ENCODE assay signal across 8 cellular contexts in the genomic region with DNA sequence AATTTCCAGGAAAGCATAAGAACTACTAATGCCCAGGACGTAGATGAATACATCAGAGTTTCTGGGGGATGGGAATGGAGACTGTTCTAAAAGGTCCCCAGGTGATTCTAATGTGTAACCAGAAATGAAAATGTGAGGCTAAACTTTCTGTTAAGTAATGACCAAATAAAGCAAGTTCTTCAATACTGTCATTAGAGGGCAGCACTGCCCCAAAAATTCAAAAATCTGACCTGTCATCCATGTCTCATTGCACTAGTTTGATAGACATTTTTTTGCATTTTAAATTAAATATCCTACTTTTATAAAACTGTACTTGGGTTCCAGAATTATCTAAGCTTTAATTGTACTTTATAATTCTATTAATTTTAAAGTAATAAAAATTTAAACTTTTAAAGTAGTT.
A peak's percentile ranks its signal among the peaks of the same experiment; 100 is the strongest.
DNase-seq lines count a peak whose midpoint lies in the region; ATAC-seq and TF ChIP-seq lines count a peak whose summit lies in the region.

No MANE protein-coding gene starts in this region.

- no peaks in the 10 kb centered on the region for H3K27me3 ChIP-seq in psoas muscle (ENCODE audit: insufficient read depth in 3 of 3, low read length in 2 of 3)

- WGBS in psoas muscle, 3 donors: 0 to 4% (median 4%) methylated on average over 1 of the region's 1 CpG

- no peaks in the 10 kb centered on the region for H3K9me3 ChIP-seq in psoas muscle

- ATAC-seq in GM21381 (IDR thresholded peaks at IDR 0.05; ENCODE audit: unreplicated experiment): peak; percentile 64
- ATAC-seq in psoas muscle: peak in 1 of 4 donors; percentile 41

- intact Hi-C loops in psoas muscle (cut with DNase I): loop anchor here (2.0 to 10.0 kb wide), 4 partner anchors 193 to 345 kb away; a partner anchor contains a TSS

- H3K27ac ChIP-seq in psoas muscle: no peak overlapping the region

- peak; percentile 37 for DNase-seq in SKM-1 treated with dmso at 0.1 percent for 144 hours (lab: John Stamatoyannopoulos, UW; ENCODE audit: unreplicated experiment)
- no peak for DNase-seq in SKM-1 (lab: John Stamatoyannopoulos, UW; ENCODE audit: unreplicated experiment)
- DNase-seq in HT-29 (ENCODE audit: low spot score): peak; percentile 82
- peak; percentile 56 for DNase-seq in OCI-M2 (lab: John Stamatoyannopoulos, UW; ENCODE audit: unreplicated experiment)
- DNase-seq in epithelial cell of proximal tubule (ENCODE audit: low read depth): no peak
- DNase-seq in psoas muscle: no peak
- no peak for DNase-seq in GDM1 (lab: John Stamatoyannopoulos, UW)

- no peak overlapping the region for H3K4me3 ChIP-seq in epithelial cell of proximal tubule (ENCODE audit: low read depth, low read length)
- H3K4me3 ChIP-seq in psoas muscle: no peak overlapping the region

- TF ChIP-seq CTCF in epithelial cell of proximal tubule (conservative IDR thresholded peaks at IDR 0.05; ENCODE audit: low read depth, low read length) (peak; percentile 71), psoas muscle (IDR thresholded peaks at IDR 0.05) (peak; percentile 68)

- no peaks in the 10 kb centered on the region for H3K36me3 ChIP-seq in psoas muscle (ENCODE audit: insufficient read depth in 1 of 2, low read depth in 1 of 2)

- H3K4me1 ChIP-seq in psoas muscle: peaks cover 30% of the 10 kb centered on the region

Comparison
In these comparisons a context has a peak if more than half of its experiments do, and no peak if none do; other contexts are left out.
1. DNase-seq: peak in SKM-1 treated with dmso at 0.1 percent for 144 hours (single experiment), HT-29 (single experiment) and OCI-M2 (single experiment); none in SKM-1 (single experiment), epithelial cell of proximal tubule (single experiment), psoas muscle (0 of 2) and GDM1 (single experiment).